Comparison of ENCODE assay signal across 17 cellular contexts in the genomic region with DNA sequence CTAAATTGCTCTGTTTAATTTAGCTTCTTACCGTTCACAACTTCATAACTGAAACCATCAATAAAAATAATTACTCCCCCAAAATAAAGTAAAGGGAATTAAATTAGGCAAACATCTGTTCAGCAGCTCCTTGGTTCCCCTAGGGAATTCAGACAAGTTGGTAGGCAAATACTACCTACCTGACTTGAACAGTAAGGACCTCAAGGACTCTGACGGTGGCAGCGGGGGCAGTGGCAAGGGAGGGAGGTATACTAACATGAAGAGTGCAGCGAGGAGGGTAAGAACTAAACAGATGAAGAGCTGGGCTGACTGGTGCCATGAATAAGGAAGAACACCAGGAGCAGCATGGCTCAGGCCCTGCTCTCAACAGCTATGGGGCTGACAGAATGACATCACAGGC. TPM values are rescaled to one million over a fixed set of nuclear protein-coding genes. Genes with fewer than 3 reads are reported as not detected.
"Had no signal": no experiment of that assay in that cellular context is flagged by ENCODE, and none has a peak within 500 bp of the region (broad histone marks: within the 10 kb centered on the region; RNA-seq: fewer than 3 reads in every experiment).

No MANE protein-coding gene starts in this region.

- H3K27me3 Mint-ChIP-seq: activated CD4-positive, alpha-beta T cell treated with anti-CD3 and anti-CD28 coated beads for 36 hours; activated naive CD8-positive, alpha-beta T cell had no signal

- ATAC-seq: activated CD4-positive, alpha-beta T cell treated with anti-CD3 and anti-CD28 coated beads for 36 hours; left ventricle myocardium superior; stimulated activated naive CD8-positive, alpha-beta T cell treated with anti-CD3 and anti-CD28 coated beads, Interleukin-15, Interleukin-2, amounts not matched to agents 100 U/mL and 50 U/mL, for 24 hours had no signal

- H3K27ac Mint-ChIP-seq: activated CD4-positive, alpha-beta T cell treated with anti-CD3 and anti-CD28 coated beads for 36 hours; activated naive CD8-positive, alpha-beta T cell had no signal

- DNase-seq: activated CD4-positive, alpha-beta T cell treated with anti-CD3 and anti-CD28 coated beads for 36 hours; activated effector memory CD4-positive, alpha-beta T cell treated with Interleukin-2 at 50 U/mL for 16 hours; activated T-cell treated with anti-CD3 and anti-CD28 coated beads, Interleukin-2, amount 50 U/mL, for 1 hour; anterior cingulate cortex; cerebellar nuclear complex; dermis blood vessel endothelial cell; erythroblast; left ventricle myocardium superior; mesendoderm; sigmoid colon; stimulated activated CD4-positive, alpha-beta T cell treated with anti-CD3 and anti-CD28 coated beads, Interleukin-2, amount 100 ng/mL, for 24 hours; stimulated activated naive CD8-positive, alpha-beta T cell treated with anti-CD3 and anti-CD28 coated beads, Interleukin-15, Interleukin-2, amounts not matched to agents 100 U/mL and 50 U/mL, for 24 hours; upper lobe of left lung had no signal

- H3K4me3 Mint-ChIP-seq: activated CD4-positive, alpha-beta T cell treated with anti-CD3 and anti-CD28 coated beads for 36 hours; activated naive CD8-positive, alpha-beta T cell had no signal

RNA-seq across cellular contexts. Expression of a gene that starts 40.0 kb away (rescaled TPM):
- total RNA-seq: activated CD4-positive, alpha-beta T cell treated with anti-CD3 and anti-CD28 coated beads for 36 hours; activated CD8-positive, alpha-beta memory T cell treated with anti-CD3 and anti-CD28 coated beads for 36 hours; dermis blood vessel endothelial cell; kidney epithelial cell; osteocyte had no signal
